Comparison of ENCODE assay signal across 18 cellular contexts in the genomic region with DNA sequence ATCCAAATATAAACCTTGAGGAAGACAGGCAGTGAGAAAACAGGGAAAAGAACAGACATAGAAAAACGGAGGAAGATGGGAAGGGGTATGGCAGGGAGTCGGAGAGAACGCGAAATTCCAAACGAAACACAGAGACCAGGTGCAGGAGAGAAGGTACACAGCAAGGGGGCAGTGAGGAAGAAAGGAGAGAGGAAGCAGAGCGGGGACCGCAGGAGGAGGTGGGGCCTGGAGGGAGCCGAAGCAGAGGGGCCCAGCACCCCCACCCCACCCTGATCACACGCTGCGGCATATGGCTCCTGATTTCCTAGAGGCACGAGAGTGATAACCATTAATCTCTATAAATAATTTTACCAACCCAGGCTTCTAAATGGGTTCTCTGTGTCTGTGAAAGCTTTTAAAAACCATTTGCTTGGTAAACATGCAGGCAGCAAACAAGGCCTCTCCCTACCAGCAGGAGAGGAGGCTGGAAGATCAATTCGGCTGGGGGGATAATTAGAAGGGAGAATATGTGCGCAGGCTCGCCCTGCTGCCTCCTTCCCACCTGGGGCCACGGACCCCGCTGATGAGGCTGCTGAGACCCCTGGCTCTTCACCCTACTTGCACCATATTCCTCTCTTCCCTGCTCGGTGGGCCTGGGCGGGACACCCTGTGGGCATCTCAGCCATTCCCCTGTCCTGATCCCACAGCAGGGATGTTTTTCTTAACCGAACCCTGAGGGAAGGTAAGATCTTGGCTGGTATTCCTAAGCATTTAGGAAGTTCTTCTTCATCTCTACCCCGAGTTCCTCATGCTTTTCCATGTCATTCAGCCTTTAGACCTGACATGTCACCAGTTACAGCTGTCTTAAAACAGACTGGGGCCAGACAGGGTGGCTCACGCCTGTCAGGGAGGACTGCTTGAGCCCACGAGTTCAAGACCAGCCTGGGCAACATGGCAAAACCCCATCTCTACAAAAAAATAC.
DNase-seq lines count a peak whose midpoint lies in the region; TF ChIP-seq lines count a peak whose summit lies in the region.
"Had no signal": no experiment of that assay in that cellular context is flagged by ENCODE, and none has a peak within 500 bp of the region (broad histone marks: within the 10 kb centered on the region; RNA-seq: fewer than 3 reads in every experiment).

No MANE protein-coding gene starts in this region.

- in situ Hi-C loops in HAP-1 (cut with MboI; ENCODE audit: low sequenced_read_pairs): no loop called here

- POLR2A ChIA-PET in A673 (lab: Charles Lee; ENCODE audit: low non-redundant PET): interaction anchor here (0.7 kb wide), 1 partner anchor 7 kb away, joined by 10 read pairs; no protein-coding TSS in a partner anchor

- H3K9me3 ChIP-seq in HUES6 (ENCODE audit: control insufficient read depth, insufficient read depth, low read depth, low read length) (no peaks in the 10 kb centered on the region), HAP-1 (no peaks in the 10 kb centered on the region), A673 (ENCODE audit: low read depth, low read length, poor library complexity, severe bottlenecking) (no peaks in the 10 kb centered on the region)
- H3K9me3 ChIP-seq: spleen, suprapubic skin had no signal

- peak; percentile 54 for DNase-seq in COR-L47 (lab: John Stamatoyannopoulos, UW)
- DNase-seq in iPS-NIHi7 (ENCODE audit: extremely low spot score): peak; percentile 82
- DNase-seq in HAP-1 (ENCODE audit: low spot score in 2 of 2): no peak
- no peak for DNase-seq in A673 (ENCODE audit: low spot score)
- DNase-seq in substantia nigra (lab: John Stamatoyannopoulos, UW): no peak
- no peak for DNase-seq in T1000 (lab: John Stamatoyannopoulos, UW)
- DNase-seq: activated CD8-positive, alpha-beta memory T cell treated with anti-CD3 and anti-CD28 coated beads, Interleukin-2, amount 50 U/mL, for 4 hours; activated gamma-delta T cell; amniotic stem cell; central memory CD4-positive, alpha-beta T cell; GDM1; NCI-H1436 treated with DMSO at 0.1 percent for 48 hours; OCI-M1; SIG-M5; spleen had no signal

- H3K4me1 ChIP-seq in HUES6 (ENCODE audit: control insufficient read depth, insufficient read depth, low read length) (peaks cover 23% of the 10 kb centered on the region), HAP-1 (no peaks in the 10 kb centered on the region), A673 (ENCODE audit: insufficient read depth, low read length, poor library complexity, severe bottlenecking) (no peaks in the 10 kb centered on the region)
- H3K4me1 ChIP-seq: suprapubic skin had no signal

- H3K36me3 ChIP-seq in HUES6 (ENCODE audit: control insufficient read depth, insufficient read depth, low read length) (no peaks in the 10 kb centered on the region), HAP-1 (replicated peaks) (no peaks in the 10 kb centered on the region), A673 (ENCODE audit: insufficient read depth, low read length, poor library complexity, severe bottlenecking) (no peaks in the 10 kb centered on the region)
- H3K36me3 ChIP-seq: spleen, suprapubic skin had no signal

- no peak overlapping the region for H3K9ac ChIP-seq in HUES6 (ENCODE audit: low read length)

- no TSS peak for BruUV-seq in A673 (replicated peaks; lab: Mats Ljungman, UMichigan)

- TF ChIP-seq CTCF in VCaP (conservative IDR thresholded peaks at IDR 0.05): peak; percentile 27; the same call in 1 of the 2 replicates
- TF ChIP-seq CTCF in A673 (conservative IDR thresholded peaks at IDR 0.05; ENCODE audit: low read depth, low read length): no peak

- intact Hi-C loops in A673 (cut with micrococcal nuclease; ENCODE audit: unreplicated experiment): no loop called here

- peak overlapping the region; percentile 19 for H3K4me3 ChIP-seq in HUES6 (ENCODE audit: low read depth, low read length)
- no peak overlapping the region for H3K4me3 ChIP-seq in HAP-1
- no peak overlapping the region for H3K4me3 ChIP-seq in A673 (ENCODE audit: low read depth, low read length, poor library complexity, severe bottlenecking)
- H3K4me3 ChIP-seq: spleen, suprapubic skin had no signal

- H3K27me3 ChIP-seq in HUES6 (ENCODE audit: control insufficient read depth, insufficient read depth, low read length) (peaks cover 9% of the 10 kb centered on the region; the same call in 1 of the 2 replicates), HAP-1 (ENCODE audit: low read depth) (no peaks in the 10 kb centered on the region; the same call in none of the 2 replicates), A673 (replicated peaks; ENCODE audit: insufficient read depth, low read depth, low read length, poor library complexity) (no peaks in the 10 kb centered on the region)

- H3K27ac ChIP-seq in HUES6 (ENCODE audit: low read depth, low read length) (no peak overlapping the region), VCaP (peak overlapping the region; percentile 45), A673 (ENCODE audit: low read depth, low read length, poor library complexity, severe bottlenecking) (no peak overlapping the region), substantia nigra (ENCODE audit: low read depth, low read length, poor library complexity, severe bottlenecking) (no peak overlapping the region)
- H3K27ac ChIP-seq: spleen, suprapubic skin had no signal

- CTCF ChIA-PET in A673 (lab: Charles Lee): no interaction called here

Comparison
In these comparisons a context has a peak if more than half of its experiments do, and no peak if none do; other contexts are left out.
1. DNase-seq: peak in COR-L47 (single experiment) and iPS-NIHi7 (single experiment); none in HAP-1 (0 of 2), A673 (single experiment), substantia nigra (0 of 49) and T1000 (single experiment).